Comparison of ENCODE assay signal across 2 cellular contexts in genomic region chr14:102683399-102684275, GRCh38.
TF ChIP-seq lines count a peak whose summit lies in the region.

No MANE protein-coding gene starts in this region.

TF ChIP-seq in K562, 482 proteins besides CTCF, POLR2A, EP300 and RAD21 (continued from another document):
- peak; percentile 41; the same call in 1 of the 2 replicates for TF ChIP-seq MYNN (IDR thresholded peaks at IDR 0.05)
- no peak for TF ChIP-seq MYNN (CRISPR knock-in tag; IDR thresholded peaks at IDR 0.05)
- peak; percentile 53; the same call in 1 of the 2 replicates for TF ChIP-seq PKNOX1 (IDR thresholded peaks at IDR 0.05)
- no peak for TF ChIP-seq ARID2 (IDR thresholded peaks at IDR 0.05)
- 0 out of 2 replicates have a peak, but pooled peaks have one; percentile 11 for TF ChIP-seq CXXC5 (CRISPR knock-in tag; IDR thresholded peaks at IDR 0.05)
- TF ChIP-seq BMI1 (IDR thresholded peaks at IDR 0.05; ENCODE audit: low read length), result no peak
- TF ChIP-seq, protein P1, sequence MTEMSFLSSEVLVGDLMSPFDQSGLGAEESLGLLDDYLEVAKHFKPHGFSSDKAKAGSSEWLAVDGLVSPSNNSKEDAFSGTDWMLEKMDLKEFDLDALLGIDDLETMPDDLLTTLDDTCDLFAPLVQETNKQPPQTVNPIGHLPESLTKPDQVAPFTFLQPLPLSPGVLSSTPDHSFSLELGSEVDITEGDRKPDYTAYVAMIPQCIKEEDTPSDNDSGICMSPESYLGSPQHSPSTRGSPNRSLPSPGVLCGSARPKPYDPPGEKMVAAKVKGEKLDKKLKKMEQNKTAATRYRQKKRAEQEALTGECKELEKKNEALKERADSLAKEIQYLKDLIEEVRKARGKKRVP (CRISPR knock-in tag; IDR thresholded peaks at IDR 0.05), result no peak
- TF ChIP-seq BDP1 (IDR thresholded peaks at IDR 0.05; ENCODE audit: insufficient read depth, insufficient read length), result no peak
- TF ChIP-seq ID3 (CRISPR knock-in tag; IDR thresholded peaks at IDR 0.05), result no peak
- no peak for TF ChIP-seq ID3 (tag; IDR thresholded peaks at IDR 0.05)
- peak; percentile 63 for TF ChIP-seq RBM22 (IDR thresholded peaks at IDR 0.05; ENCODE audit: low read depth, low read length, poor library complexity, severe bottlenecking)
- no peak for TF ChIP-seq KAT2B (IDR thresholded peaks at IDR 0.05; ENCODE audit: low read depth, low read length)
- no peak for TF ChIP-seq HDAC6 (IDR thresholded peaks at IDR 0.05; ENCODE audit: low read depth, low read length)
- TF ChIP-seq HDAC1 (IDR thresholded peaks at IDR 0.05), result peak in 1 of 2 experiments; percentile 32; a peak in 1 of 4 replicates

TF ChIP-seq in HepG2, 621 proteins besides CTCF, POLR2A, EP300 and RAD21 (continued from another document and continues in another):
- TF ChIP-seq ZNF784 (CRISPR knock-in tag; IDR thresholded peaks at IDR 0.05; ENCODE audit: borderline replicate concordance) (no peak), SIN3B (IDR thresholded peaks at IDR 0.05; ENCODE audit: low read length) (no peak), CHD2 (IDR thresholded peaks at IDR 0.05; ENCODE audit: low read depth, low read length) (no peak), ZNF629 (CRISPR knock-in tag; conservative IDR thresholded peaks at IDR 0.05) (no peak; the same call in 1 of the 2 replicates), NFE2L1 (CRISPR knock-in tag; IDR thresholded peaks at IDR 0.05; ENCODE audit: borderline replicate concordance) (no peak), TBL1XR1 (IDR thresholded peaks at IDR 0.05; ENCODE audit: borderline replicate concordance, low read length, partially characterized antibody) (no peak), AGO1 (IDR thresholded peaks at IDR 0.05; ENCODE audit: low read depth, low read length, poor library complexity, severe bottlenecking) (peak; percentile 32), ATF7 (IDR thresholded peaks at IDR 0.05) (no peak), ATF7 (CRISPR knock-in tag; IDR thresholded peaks at IDR 0.05) (0 out of 2 replicates have a peak, but pooled peaks have one; percentile 39), HMG20A (CRISPR knock-in tag; IDR thresholded peaks at IDR 0.05; ENCODE audit: borderline replicate concordance) (no peak), ZNF225 (CRISPR knock-in tag; IDR thresholded peaks at IDR 0.05) (0 out of 2 replicates have a peak, but pooled peaks have one; percentile 28), KDM4B (CRISPR knock-in tag; IDR thresholded peaks at IDR 0.05) (no peak), RELA (CRISPR knock-in tag; IDR thresholded peaks at IDR 0.05) (no peak), ZBTB46 (CRISPR knock-in tag; IDR thresholded peaks at IDR 0.05; ENCODE audit: borderline replicate concordance) (0 out of 2 replicates have a peak, but pooled peaks have one; percentile 84), ZNF101 (CRISPR knock-in tag; IDR thresholded peaks at IDR 0.05; ENCODE audit: borderline replicate concordance, low read depth) (no peak), NCOA5 (CRISPR knock-in tag; IDR thresholded peaks at IDR 0.05) (no peak), ARID5B (CRISPR knock-in tag; IDR thresholded peaks at IDR 0.05) (peak; percentile 30), SRSF9 (IDR thresholded peaks at IDR 0.05; ENCODE audit: borderline replicate concordance, insufficient read depth, low read depth, low read length, poor library complexity, severe bottlenecking) (no peak), TRIM24 (CRISPR knock-in tag; IDR thresholded peaks at IDR 0.05) (no peak), ZNF572 (CRISPR knock-in tag; IDR thresholded peaks at IDR 0.05) (no peak; the same call in 1 of the 2 replicates), ZNF558 (CRISPR knock-in tag; IDR thresholded peaks at IDR 0.05; ENCODE audit: borderline replicate concordance) (no peak), ZNF335 (CRISPR knock-in tag; IDR thresholded peaks at IDR 0.05) (no peak), ZBTB7B (CRISPR knock-in tag; IDR thresholded peaks at IDR 0.05) (peak; percentile 95)
- TF ChIP-seq, protein P2, sequence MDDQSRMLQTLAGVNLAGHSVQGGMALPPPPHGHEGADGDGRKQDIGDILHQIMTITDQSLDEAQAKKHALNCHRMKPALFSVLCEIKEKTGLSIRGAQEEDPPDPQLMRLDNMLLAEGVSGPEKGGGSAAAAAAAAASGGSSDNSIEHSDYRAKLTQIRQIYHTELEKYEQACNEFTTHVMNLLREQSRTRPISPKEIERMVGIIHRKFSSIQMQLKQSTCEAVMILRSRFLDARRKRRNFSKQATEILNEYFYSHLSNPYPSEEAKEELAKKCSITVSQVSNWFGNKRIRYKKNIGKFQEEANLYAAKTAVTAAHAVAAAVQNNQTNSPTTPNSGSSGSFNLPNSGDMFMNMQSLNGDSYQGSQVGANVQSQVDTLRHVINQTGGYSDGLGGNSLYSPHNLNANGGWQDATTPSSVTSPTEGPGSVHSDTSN (CRISPR knock-in tag; IDR thresholded peaks at IDR 0.05; ENCODE audit: borderline replicate concordance), result no peak
- TF ChIP-seq, protein P3, sequence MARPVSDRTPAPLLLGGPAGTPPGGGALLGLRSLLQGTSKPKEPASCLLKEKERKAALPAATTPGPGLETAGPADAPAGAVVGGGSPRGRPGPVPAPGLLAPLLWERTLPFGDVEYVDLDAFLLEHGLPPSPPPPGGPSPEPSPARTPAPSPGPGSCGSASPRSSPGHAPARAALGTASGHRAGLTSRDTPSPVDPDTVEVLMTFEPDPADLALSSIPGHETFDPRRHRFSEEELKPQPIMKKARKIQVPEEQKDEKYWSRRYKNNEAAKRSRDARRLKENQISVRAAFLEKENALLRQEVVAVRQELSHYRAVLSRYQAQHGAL (CRISPR knock-in tag; IDR thresholded peaks at IDR 0.05; ENCODE audit: not compliant biosample characterization), result no peak
- TF ChIP-seq, protein P4, sequence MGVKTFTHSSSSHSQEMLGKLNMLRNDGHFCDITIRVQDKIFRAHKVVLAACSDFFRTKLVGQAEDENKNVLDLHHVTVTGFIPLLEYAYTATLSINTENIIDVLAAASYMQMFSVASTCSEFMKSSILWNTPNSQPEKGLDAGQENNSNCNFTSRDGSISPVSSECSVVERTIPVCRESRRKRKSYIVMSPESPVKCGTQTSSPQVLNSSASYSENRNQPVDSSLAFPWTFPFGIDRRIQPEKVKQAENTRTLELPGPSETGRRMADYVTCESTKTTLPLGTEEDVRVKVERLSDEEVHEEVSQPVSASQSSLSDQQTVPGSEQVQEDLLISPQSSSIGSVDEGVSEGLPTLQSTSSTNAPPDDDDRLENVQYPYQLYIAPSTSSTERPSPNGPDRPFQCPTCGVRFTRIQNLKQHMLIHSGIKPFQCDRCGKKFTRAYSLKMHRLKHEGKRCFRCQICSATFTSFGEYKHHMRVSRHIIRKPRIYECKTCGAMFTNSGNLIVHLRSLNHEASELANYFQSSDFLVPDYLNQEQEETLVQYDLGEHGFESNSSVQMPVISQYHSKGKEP (CRISPR knock-in tag; IDR thresholded peaks at IDR 0.05), result no peak
- TF ChIP-seq, protein P5, sequence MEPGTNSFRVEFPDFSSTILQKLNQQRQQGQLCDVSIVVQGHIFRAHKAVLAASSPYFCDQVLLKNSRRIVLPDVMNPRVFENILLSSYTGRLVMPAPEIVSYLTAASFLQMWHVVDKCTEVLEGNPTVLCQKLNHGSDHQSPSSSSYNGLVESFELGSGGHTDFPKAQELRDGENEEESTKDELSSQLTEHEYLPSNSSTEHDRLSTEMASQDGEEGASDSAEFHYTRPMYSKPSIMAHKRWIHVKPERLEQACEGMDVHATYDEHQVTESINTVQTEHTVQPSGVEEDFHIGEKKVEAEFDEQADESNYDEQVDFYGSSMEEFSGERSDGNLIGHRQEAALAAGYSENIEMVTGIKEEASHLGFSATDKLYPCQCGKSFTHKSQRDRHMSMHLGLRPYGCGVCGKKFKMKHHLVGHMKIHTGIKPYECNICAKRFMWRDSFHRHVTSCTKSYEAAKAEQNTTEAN (CRISPR knock-in tag; conservative IDR thresholded peaks at IDR 0.05), result no peak
- TF ChIP-seq, protein P6, sequence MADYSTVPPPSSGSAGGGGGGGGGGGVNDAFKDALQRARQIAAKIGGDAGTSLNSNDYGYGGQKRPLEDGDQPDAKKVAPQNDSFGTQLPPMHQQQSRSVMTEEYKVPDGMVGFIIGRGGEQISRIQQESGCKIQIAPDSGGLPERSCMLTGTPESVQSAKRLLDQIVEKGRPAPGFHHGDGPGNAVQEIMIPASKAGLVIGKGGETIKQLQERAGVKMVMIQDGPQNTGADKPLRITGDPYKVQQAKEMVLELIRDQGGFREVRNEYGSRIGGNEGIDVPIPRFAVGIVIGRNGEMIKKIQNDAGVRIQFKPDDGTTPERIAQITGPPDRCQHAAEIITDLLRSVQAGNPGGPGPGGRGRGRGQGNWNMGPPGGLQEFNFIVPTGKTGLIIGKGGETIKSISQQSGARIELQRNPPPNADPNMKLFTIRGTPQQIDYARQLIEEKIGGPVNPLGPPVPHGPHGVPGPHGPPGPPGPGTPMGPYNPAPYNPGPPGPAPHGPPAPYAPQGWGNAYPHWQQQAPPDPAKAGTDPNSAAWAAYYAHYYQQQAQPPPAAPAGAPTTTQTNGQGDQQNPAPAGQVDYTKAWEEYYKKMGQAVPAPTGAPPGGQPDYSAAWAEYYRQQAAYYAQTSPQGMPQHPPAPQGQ (CRISPR knock-in tag; IDR thresholded peaks at IDR 0.05; ENCODE audit: borderline replicate concordance), result no peak
- TF ChIP-seq, protein P7, sequence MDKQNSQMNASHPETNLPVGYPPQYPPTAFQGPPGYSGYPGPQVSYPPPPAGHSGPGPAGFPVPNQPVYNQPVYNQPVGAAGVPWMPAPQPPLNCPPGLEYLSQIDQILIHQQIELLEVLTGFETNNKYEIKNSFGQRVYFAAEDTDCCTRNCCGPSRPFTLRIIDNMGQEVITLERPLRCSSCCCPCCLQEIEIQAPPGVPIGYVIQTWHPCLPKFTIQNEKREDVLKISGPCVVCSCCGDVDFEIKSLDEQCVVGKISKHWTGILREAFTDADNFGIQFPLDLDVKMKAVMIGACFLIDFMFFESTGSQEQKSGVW (CRISPR knock-in tag; IDR thresholded peaks at IDR 0.05; ENCODE audit: borderline replicate concordance), result no peak
- TF ChIP-seq, protein P8, sequence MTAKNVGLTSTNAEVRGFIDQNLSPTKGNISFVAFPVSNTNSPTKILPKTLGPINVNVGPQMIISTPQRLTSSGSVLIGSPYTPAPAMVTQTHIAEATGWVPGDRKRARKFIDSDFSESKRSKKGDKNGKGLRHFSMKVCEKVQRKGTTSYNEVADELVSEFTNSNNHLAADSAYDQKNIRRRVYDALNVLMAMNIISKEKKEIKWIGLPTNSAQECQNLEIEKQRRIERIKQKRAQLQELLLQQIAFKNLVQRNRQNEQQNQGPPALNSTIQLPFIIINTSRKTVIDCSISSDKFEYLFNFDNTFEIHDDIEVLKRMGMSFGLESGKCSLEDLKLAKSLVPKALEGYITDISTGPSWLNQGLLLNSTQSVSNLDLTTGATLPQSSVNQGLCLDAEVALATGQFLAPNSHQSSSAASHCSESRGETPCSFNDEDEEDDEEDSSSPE (CRISPR knock-in tag; IDR thresholded peaks at IDR 0.05), result no peak
